Comparison of ENCODE assay signal across 17 cellular contexts in the genomic region with DNA sequence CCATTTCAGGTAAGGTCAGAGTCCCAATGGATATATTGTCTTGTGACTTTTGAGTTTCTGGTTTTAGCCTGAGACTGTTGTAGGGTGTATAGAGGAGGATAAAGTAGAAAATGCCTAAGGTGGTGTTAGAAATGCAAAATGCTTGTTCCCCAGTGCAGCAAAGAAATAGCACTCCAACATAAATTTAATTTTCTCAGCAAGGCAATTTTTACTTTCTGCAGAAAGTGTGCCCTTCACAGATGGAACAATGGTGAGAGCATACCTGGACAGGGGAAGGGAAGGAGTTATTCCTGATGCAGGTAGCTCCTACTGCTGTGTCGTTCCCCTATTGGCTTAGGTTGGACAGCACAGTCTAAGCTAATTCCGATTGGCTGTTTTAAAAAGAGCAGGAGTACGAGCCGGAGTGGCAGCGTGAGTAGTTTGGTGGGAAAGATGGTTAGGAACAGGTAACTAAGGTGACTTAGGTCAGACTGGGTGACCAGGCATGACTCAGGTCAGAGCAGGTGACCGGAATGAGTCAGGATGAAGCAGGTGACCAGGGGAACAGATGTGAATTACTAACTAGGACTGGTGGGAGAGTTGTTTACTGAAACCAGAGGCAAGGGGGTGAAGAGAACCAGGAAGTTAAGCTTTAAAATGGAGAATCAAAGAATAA. TPM values are rescaled to one million over a fixed set of nuclear protein-coding genes. Genes with fewer than 3 reads are reported as not detected.
"Had no signal": no experiment of that assay in that cellular context is flagged by ENCODE, and none has a peak within 500 bp of the region (broad histone marks: within the 10 kb centered on the region; RNA-seq: fewer than 3 reads in every experiment).

No MANE protein-coding gene starts in this region.

- H3K4me1 Mint-ChIP-seq: activated CD4-positive, alpha-beta T cell treated with anti-CD3 and anti-CD28 coated beads, Interleukin-2, amount 10 ng/mL, durations not matched to agents 24 days and 14 days; activated naive CD8-positive, alpha-beta T cell treated with anti-CD3 and anti-CD28 coated beads, Interleukin-2, amount 50 U/mL, for 24 hours; neural crest cell had no signal

- ATAC-seq: activated naive CD8-positive, alpha-beta T cell treated with anti-CD3 and anti-CD28 coated beads, Interleukin-2, amount 50 U/mL, for 24 hours; gastrocnemius medialis; heart right ventricle; left ventricle myocardium superior; pancreas had no signal

- H3K4me3 Mint-ChIP-seq: activated B cell treated with CpG ODN at 0.5 μM for 24 hours; activated CD4-positive, alpha-beta T cell treated with anti-CD3 and anti-CD28 coated beads, Interleukin-2, amount 10 ng/mL, durations not matched to agents 24 days and 14 days; activated naive CD8-positive, alpha-beta T cell treated with anti-CD3 and anti-CD28 coated beads, Interleukin-2, amount 50 U/mL, for 24 hours; neural crest cell had no signal

- H3K9me3 ChIP-seq: gastrocnemius medialis, pancreas, thyroid gland had no signal

- H3K27me3 ChIP-seq: ascending aorta, gastrocnemius medialis, heart right ventricle, pancreas, stomach, thyroid gland had no signal

- DNase-seq: activated B cell treated with CpG ODN at 0.5 μM for 24 hours; activated CD4-positive, alpha-beta T cell treated with anti-CD3 and anti-CD28 coated beads, Interleukin-2, amount 10 ng/mL, durations not matched to agents 24 days and 14 days; activated naive CD4-positive, alpha-beta T cell treated with Interleukin-2 at 50 U/mL for 16 hours; activated naive CD8-positive, alpha-beta T cell treated with anti-CD3 and anti-CD28 coated beads, Interleukin-2, amount 50 U/mL, for 24 hours; gastrocnemius medialis; heart right ventricle; kidney; left ventricle myocardium superior; pancreas; stimulated activated CD4-positive, alpha-beta T cell treated with anti-CD3 and anti-CD28 coated beads, Interleukin-15, amount 100 ng/mL, for 24 hours; stimulated activated CD4-positive, alpha-beta T cell treated with anti-CD3 and anti-CD28 coated beads, Interleukin-4, amount 100 ng/mL, for 24 hours; stomach; thyroid gland had no signal

- H3K27ac Mint-ChIP-seq: activated B cell treated with CpG ODN at 0.5 μM for 24 hours; activated CD4-positive, alpha-beta T cell treated with anti-CD3 and anti-CD28 coated beads, Interleukin-2, amount 10 ng/mL, durations not matched to agents 24 days and 14 days; activated naive CD8-positive, alpha-beta T cell treated with anti-CD3 and anti-CD28 coated beads, Interleukin-2, amount 50 U/mL, for 24 hours had no signal

- FAIRE-seq: kidney, pancreas had no signal

- H3K4me3 ChIP-seq: ascending aorta, gastrocnemius medialis, heart right ventricle, pancreas, stomach, thyroid gland had no signal

- H3K27me3 Mint-ChIP-seq: activated B cell treated with CpG ODN at 0.5 μM for 24 hours; activated CD4-positive, alpha-beta T cell treated with anti-CD3 and anti-CD28 coated beads, Interleukin-2, amount 10 ng/mL, durations not matched to agents 24 days and 14 days had no signal

- H3K36me3 ChIP-seq: ascending aorta, gastrocnemius medialis, heart right ventricle, pancreas, stomach, thyroid gland had no signal

- H3K27ac ChIP-seq: ascending aorta, gastrocnemius medialis, heart right ventricle, pancreas, stomach, thyroid gland had no signal

- H3K4me1 ChIP-seq: ascending aorta, gastrocnemius medialis, heart right ventricle, pancreas, thyroid gland had no signal

RNA-seq across cellular contexts. Expression of gene SPATA45, which starts 21.5 kb away (rescaled TPM):
- total RNA-seq: activated B cell treated with CpG ODN at 0.5 μM for 24 hours; activated CD4-positive, alpha-beta T cell treated with anti-CD3 and anti-CD28 coated beads, Interleukin-2, amount 10 ng/mL, durations not matched to agents 24 days and 14 days; ascending aorta; gastrocnemius medialis; left ventricle myocardium superior; mesenteric fat pad; pancreas; stomach; T-helper 1 cell treated with Interleukin-12 subunit alpha and Interleukin-12 subunit beta and Interleukin-4 antibody, amounts not matched to agents 30 ng/mL and 1 ng/mL, for 36 hours; thyroid gland had no signal
- polyA plus RNA-seq: heart right ventricle, stomach had no signal
